Comparison of ENCODE assay signal across 8 cellular contexts in the genomic region with DNA sequence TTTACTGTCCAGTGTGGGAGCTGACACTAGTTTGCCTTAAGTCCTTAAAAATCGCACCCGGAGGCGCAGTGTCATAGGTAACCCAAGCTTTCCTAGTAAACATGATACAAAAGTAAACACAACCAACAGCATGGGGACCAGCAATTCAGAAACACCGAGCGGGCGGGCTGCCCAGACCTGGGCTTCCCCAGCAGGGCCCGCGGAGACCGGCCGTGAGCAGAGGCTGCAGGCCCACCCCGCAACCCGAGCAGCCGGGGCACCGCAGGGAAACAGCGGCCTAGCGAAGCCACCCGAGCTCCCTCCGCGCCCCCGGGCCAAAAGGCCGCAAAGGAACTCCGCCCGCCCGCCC. TPM values are rescaled to one million over a fixed set of nuclear protein-coding genes. Genes with fewer than 3 reads are reported as not detected.
DNase-seq lines count a peak whose midpoint lies in the region; ATAC-seq and TF ChIP-seq lines count a peak whose summit lies in the region.

No MANE protein-coding gene starts in this region.

- H3K4me1 ChIP-seq in HUES64 (ENCODE audit: insufficient read depth, low read length) = peaks cover 14% of the 10 kb centered on the region
- peaks cover 0 to 19% of the 10 kb centered on the region in 2 donors for H3K4me1 ChIP-seq in adrenal gland (replicated peaks in 1 of 2)
- peaks cover 21 to 32% (median 28%) of the 10 kb centered on the region in 4 donors for H3K4me1 ChIP-seq in upper lobe of left lung

- H3K27me3 ChIP-seq in HUES64 (ENCODE audit: insufficient read depth, low read length) (peaks cover 4% of the 10 kb centered on the region; the same call in 1 of the 2 replicates), adrenal gland (no peaks in the 10 kb centered on the region), upper lobe of left lung (no peaks in the 10 kb centered on the region)

- DNase-seq in DMS53 (lab: John Stamatoyannopoulos, UW) (peak; percentile 96), adrenal gland (peak in 1 of 7 donors; percentile 77), left colon (peak in 1 of 2 donors; percentile 48), upper lobe of left lung (no peak)
- no peak for DNase-seq in activated CD4-positive, alpha-beta T cell treated with anti-CD3 and anti-CD28 coated beads for 48 hours
- no peak for DNase-seq in central memory CD4-positive, alpha-beta T cell

- no peak for TF ChIP-seq EP300 in upper lobe of left lung (IDR thresholded peaks at IDR 0.05)

- H3K4me3 ChIP-seq in HUES64 (ENCODE audit: low read length) (peak overlapping the region; percentile 90), adrenal gland (peak overlapping the region in 3 of 4 donors; percentile 40 to 72 (median 63)), upper lobe of left lung (peak overlapping the region; percentile 73 to 85 (median 78))

- peak overlapping the region; percentile 68 for H3K27ac ChIP-seq in HUES64 (ENCODE audit: low read depth, low read length)
- H3K27ac ChIP-seq in adrenal gland = peak overlapping the region in 4 of 5 donors; percentile 65 to 90 (median 85)
- peak overlapping the region; percentile 86 to 91 (median 90) for H3K27ac ChIP-seq in upper lobe of left lung

- TF ChIP-seq POLR2A in adrenal gland (IDR thresholded peaks at IDR 0.05) (no peak), upper lobe of left lung (IDR thresholded peaks at IDR 0.05) (no peak)

- intact Hi-C loops in adrenal gland (cut with DNase I) = loop anchor here in 1 of 2 donors (5.0 kb wide), 1 partner anchor 174 kb away; the partner anchor contains the start of gene SCN1A
- intact Hi-C loops in left colon (cut with DNase I, micrococcal nuclease) = loop anchor here in 1 of 2 donors (5.0 kb wide), 1 partner anchor 174 kb away; the partner anchor contains the start of gene SCN1A

- ATAC-seq in GM21526 (IDR thresholded peaks at IDR 0.05; ENCODE audit: low FRiP score, unreplicated experiment) (peak; percentile 33), left colon (peak; percentile 59), upper lobe of left lung (ENCODE audit: low FRiP score in 2 of 2) (peak; percentile 70 to 77)

- peak overlapping the region; percentile 75 for H3K9ac ChIP-seq in HUES64 (ENCODE audit: low read depth, low read length)

- H3K9me3 ChIP-seq in HUES64 (ENCODE audit: insufficient read depth, low read depth, low read length) (no peaks in the 10 kb centered on the region), adrenal gland (replicated peaks in 1 of 3) (no peaks in the 10 kb centered on the region), upper lobe of left lung (no peaks in the 10 kb centered on the region)

- H3K36me3 ChIP-seq in HUES64 (ENCODE audit: insufficient read depth, low read length) (peaks cover 12% of the 10 kb centered on the region), adrenal gland (replicated peaks in 1 of 2) (no peaks in the 10 kb centered on the region), upper lobe of left lung (peaks cover 0 to 8% (median 0%) of the 10 kb centered on the region in 4 donors)

- under 1% methylated on average over 24 of the region's 24 CpGs for WGBS in HUES64
- 0 to 1% (median 0%) methylated on average over 7 to 24 of the region's 24 CpGs for WGBS in adrenal gland, 4 donors
- 0 to 1% methylated on average over 11 to 15 of the region's 24 CpGs for whole genome bisulfite sequencing in upper lobe of left lung, 2 donors

- TF ChIP-seq CTCF in adrenal gland (IDR thresholded peaks at IDR 0.05) = no peak
- no peak for TF ChIP-seq CTCF in upper lobe of left lung (IDR thresholded peaks at IDR 0.05)

RNA-seq across cellular contexts. Expression of gene TTC21B, which starts 0.3 kb away (rescaled TPM):
- 14.2 TPM for polyA plus RNA-seq in HUES64 (2013, experiment 1 of 2)
- polyA plus RNA-seq in HUES64 (2013, experiment 2 of 2) = 15.8 TPM
- total RNA-seq in adrenal gland (10 to 100 TPM in 4 of 8 donors, 1 to 10 TPM in 4; 4.8 to 25.7 (median 11.8) TPM), left colon (10 to 100 TPM; 14.0 to 14.8 TPM), upper lobe of left lung (100 to 1,000 TPM in 1 of 6 donors, 10 to 100 TPM in 5; 14.6 to 150 (median 36.5) TPM)
- 10 to 100 TPM in 1 of 3 donors, 1 to 10 TPM in 2; 8.4 to 10.9 (median 8.7) TPM for polyA plus RNA-seq in adrenal gland
